ENCODE assay signal across 1 cellular context in genomic region chr9:126089789-126090188, GRCh38.
TF ChIP-seq lines count a peak whose summit lies in the region.

No MANE protein-coding gene starts in this region.

TF ChIP-seq in H1, 55 proteins besides CTCF, POLR2A, EP300 and RAD21:
- no peak for TF ChIP-seq CREB1 (IDR thresholded peaks at IDR 0.05)
